Comparison of ENCODE assay signal across 31 cellular contexts in the genomic region with DNA sequence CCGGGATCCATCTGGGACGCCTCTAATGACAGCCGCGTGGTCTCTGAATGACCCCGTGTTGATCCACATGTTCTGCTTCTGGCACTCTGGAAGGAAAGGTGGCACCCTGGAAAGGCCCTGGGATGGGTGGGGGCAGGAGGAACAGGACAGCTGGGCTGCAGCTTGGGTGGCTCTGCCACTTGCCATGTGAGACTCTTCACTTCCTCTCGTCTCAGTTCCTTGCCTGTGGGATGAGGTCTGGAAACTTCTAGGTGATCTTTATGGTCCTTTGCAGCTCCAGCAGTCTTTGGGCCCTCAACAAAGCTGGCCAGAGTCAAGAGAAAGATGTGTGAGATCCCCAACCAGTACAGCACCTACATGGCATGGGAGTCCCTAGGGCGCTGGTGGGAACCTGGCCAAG. TPM values are rescaled to one million over a fixed set of nuclear protein-coding genes. Genes with fewer than 3 reads are reported as not detected.
"Had no signal": no experiment of that assay in that cellular context is flagged by ENCODE, and none has a peak within 500 bp of the region (broad histone marks: within the 10 kb centered on the region; RNA-seq: fewer than 3 reads in every experiment).

No MANE protein-coding gene starts in this region.

- H3K9me3 Mint-ChIP-seq: activated CD4-positive, alpha-beta T cell treated with anti-CD3 and anti-CD28 coated beads, Interleukin-2, amount 10 ng/mL, durations not matched to agents 7 days and 5 days; activated naive CD4-positive, alpha-beta T cell treated with anti-CD3 and anti-CD28 coated beads for 36 hours; activated naive CD4-positive, alpha-beta T cell treated with anti-CD3 and anti-CD28 coated beads, Interleukin-2, amount 50 U/mL, for 72 hours; activated T-cell treated with anti-CD3 and anti-CD28 coated beads, Interleukin-2, amount 50 U/mL, for 4 hours; activated T-helper 1 cell treated with anti-CD3 and anti-CD28 coated beads, Interleukin-12 subunit alpha, Interleukin-12 subunit beta, Interleukin-2, Interleukin-4 antibody, amounts not matched to agents 30 ng/mL and 10 ng/mL and 1 ng/mL, durations not matched to agents 14 hours and 24 hours and 36 hours; central memory CD8-positive, alpha-beta T cell had no signal

- H3K27ac Mint-ChIP-seq: activated CD4-positive, alpha-beta T cell treated with anti-CD3 and anti-CD28 coated beads for 36 hours; activated CD4-positive, alpha-beta T cell treated with anti-CD3 and anti-CD28 coated beads, Interleukin-2, amount 10 ng/mL, durations not matched to agents 7 days and 5 days; activated CD8-positive, alpha-beta T cell treated with anti-CD3 and anti-CD28 coated beads, Interleukin-2, amount 10 ng/mL, durations not matched to agents 7 days and 5 days; activated naive CD4-positive, alpha-beta T cell treated with anti-CD3 and anti-CD28 coated beads for 36 hours; activated T-helper 1 cell treated with anti-CD3 and anti-CD28 coated beads, Interleukin-12 subunit alpha, Interleukin-12 subunit beta, Interleukin-2, Interleukin-4 antibody, amounts not matched to agents 30 ng/mL and 10 ng/mL and 1 ng/mL, durations not matched to agents 14 hours and 24 hours and 36 hours had no signal

- DNase-seq: activated CD4-positive, alpha-beta T cell treated with anti-CD3 and anti-CD28 coated beads for 36 hours; activated CD4-positive, alpha-beta T cell treated with anti-CD3 and anti-CD28 coated beads, Interleukin-2, amount 10 ng/mL, durations not matched to agents 7 days and 5 days; activated CD4-positive, alpha-beta T cell treated with anti-CD3 and anti-CD28 coated beads, Interleukin-2, amount 50 U/mL, for 48 hours; activated CD8-positive, alpha-beta T cell treated with anti-CD3 and anti-CD28 coated beads, Interleukin-2, amount 10 ng/mL, durations not matched to agents 7 days and 5 days; activated gamma-delta T cell treated with Interleukin-2 at 50 U/mL for 16 hours; activated naive CD4-positive, alpha-beta T cell treated with anti-CD3 and anti-CD28 coated beads for 36 hours; activated T-cell treated with anti-CD3 and anti-CD28 coated beads for 4 hours; activated T-cell treated with anti-CD3 and anti-CD28 coated beads, Interleukin-2, amount 50 U/mL, for 4 hours; body of pancreas; Kasumi-1; KG1; MG63; NCI-H1048; NCI-H1105 treated with DMSO at 0.1 percent for 48 hours; NCI-H1436; NCI-H1694; NCI-H2029; NCI-H345; NCI-H524 treated with DMSO at 0.1 percent for 48 hours; SIG-M5; SW 1271; T-helper 1 cell; T-helper 2 cell; T1000 had no signal

- H3K27me3 Mint-ChIP-seq: activated CD4-positive, alpha-beta T cell treated with anti-CD3 and anti-CD28 coated beads for 36 hours; activated CD4-positive, alpha-beta T cell treated with anti-CD3 and anti-CD28 coated beads, Interleukin-2, amount 10 ng/mL, durations not matched to agents 7 days and 5 days; central memory CD8-positive, alpha-beta T cell had no signal

- ATAC-seq: activated CD4-positive, alpha-beta T cell treated with anti-CD3 and anti-CD28 coated beads for 36 hours; activated CD8-positive, alpha-beta T cell treated with anti-CD3 and anti-CD28 coated beads, Interleukin-2, amount 10 ng/mL, durations not matched to agents 7 days and 5 days; activated naive CD4-positive, alpha-beta T cell treated with anti-CD3 and anti-CD28 coated beads, Interleukin-2, amount 50 U/mL, for 72 hours; activated T-cell treated with anti-CD3 and anti-CD28 coated beads, Interleukin-2, amount 50 U/mL, for 4 hours; body of pancreas; Panc1; Right ventricle myocardium inferior had no signal

- H3K36me3 ChIP-seq: adrenal gland, breast epithelium, MG63 had no signal

- H3K27ac ChIP-seq: adrenal gland, body of pancreas, breast epithelium had no signal

- H3K9me3 ChIP-seq: adrenal gland, breast epithelium, MG63 had no signal

- H3K4me1 Mint-ChIP-seq: activated CD4-positive, alpha-beta T cell treated with anti-CD3 and anti-CD28 coated beads for 36 hours; activated CD4-positive, alpha-beta T cell treated with anti-CD3 and anti-CD28 coated beads, Interleukin-2, amount 10 ng/mL, durations not matched to agents 7 days and 5 days; central memory CD8-positive, alpha-beta T cell had no signal

- H3K4me3 Mint-ChIP-seq: activated CD4-positive, alpha-beta T cell treated with anti-CD3 and anti-CD28 coated beads for 36 hours; activated CD4-positive, alpha-beta T cell treated with anti-CD3 and anti-CD28 coated beads, Interleukin-2, amount 10 ng/mL, durations not matched to agents 7 days and 5 days; activated CD8-positive, alpha-beta T cell treated with anti-CD3 and anti-CD28 coated beads, Interleukin-2, amount 10 ng/mL, durations not matched to agents 7 days and 5 days; activated naive CD4-positive, alpha-beta T cell treated with anti-CD3 and anti-CD28 coated beads for 36 hours; activated T-cell treated with anti-CD3 and anti-CD28 coated beads, Interleukin-2, amount 50 U/mL, for 4 hours; activated T-helper 1 cell treated with anti-CD3 and anti-CD28 coated beads, Interleukin-12 subunit alpha, Interleukin-12 subunit beta, Interleukin-2, Interleukin-4 antibody, amounts not matched to agents 30 ng/mL and 10 ng/mL and 1 ng/mL, durations not matched to agents 14 hours and 24 hours and 36 hours; central memory CD8-positive, alpha-beta T cell had no signal

- H3K27me3 ChIP-seq: adrenal gland, body of pancreas, breast epithelium, MG63 had no signal

- H3K4me1 ChIP-seq: body of pancreas, breast epithelium had no signal

- H3K4me3 ChIP-seq: adrenal gland, body of pancreas, breast epithelium, MG63 had no signal

RNA-seq across cellular contexts. Expression of gene PPP1R3G, which starts 26.5 kb away (rescaled TPM):
- total RNA-seq: activated naive CD4-positive, alpha-beta T cell treated with anti-CD3 and anti-CD28 coated beads for 36 hours; activated T-cell treated with anti-CD3 and anti-CD28 coated beads, Interleukin-2, amount 50 U/mL, for 4 hours; activated T-helper 1 cell treated with anti-CD3 and anti-CD28 coated beads, Interleukin-12 subunit alpha, Interleukin-12 subunit beta, Interleukin-2, Interleukin-4 antibody, amounts not matched to agents 30 ng/mL and 10 ng/mL and 1 ng/mL, durations not matched to agents 14 hours and 24 hours and 36 hours had no signal
